In genomic region chr20:37096415-37097039, GRCh38 we compare ENCODE assay signal across 8 cellular contexts. TPM values are rescaled to one million over a fixed set of nuclear protein-coding genes. Genes with fewer than 3 reads are reported as not detected.
DNase-seq lines count a peak whose midpoint lies in the region; TF ChIP-seq lines count a peak whose summit lies in the region.

No MANE protein-coding gene starts in this region.

- no peaks in the 10 kb centered on the region for H4K20me1 ChIP-seq in mammary epithelial cell (ENCODE audit: insufficient read depth, low read length)

- no peaks in the 10 kb centered on the region for H3K36me3 ChIP-seq in mammary epithelial cell (ENCODE audit: insufficient read depth, low read length)
- peaks cover 10% of the 10 kb centered on the region for H3K36me3 ChIP-seq in neuron (ENCODE audit: insufficient read depth, low read length)

- H3K4me3 ChIP-seq in Jurkat, Clone E6-1 (ENCODE audit: low read length), result peak overlapping the region; percentile 95
- peak overlapping the region in 1 of 3 experiments; percentile 83 for H3K4me3 ChIP-seq in mammary epithelial cell (replicated peaks in 1 of 3; ENCODE audit: insufficient read depth in 1 of 3, low read depth in 2 of 3, low read length in 3 of 3)
- peak overlapping the region; percentile 92 for H3K4me3 ChIP-seq in neuron (ENCODE audit: low read length)

- no TSS peak for BruUV-seq in mammary epithelial cell (replicated peaks; lab: Mats Ljungman, UMichigan)

- H3K4me2 ChIP-seq in mammary epithelial cell (ENCODE audit: insufficient read depth, low read depth, low read length), result peak overlapping the region; percentile 86

- H3K9ac ChIP-seq in mammary epithelial cell (ENCODE audit: insufficient read depth, low read length), result peak overlapping the region; percentile 89

- CTCF ChIA-PET in mammary epithelial cell (lab: Charles Lee; ENCODE audit: low non-redundant PET), result no interaction called here

- H3K9me3 ChIP-seq in mammary epithelial cell (replicated peaks; ENCODE audit: insufficient read depth, low read length), result no peaks in the 10 kb centered on the region
- no peaks in the 10 kb centered on the region for H3K9me3 ChIP-seq in neuron (ENCODE audit: low read length)

- dilution Hi-C loops in mammary epithelial cell (cut with HindIII; ENCODE audit: low sequenced_read_pairs), result no loop called here

- intact Hi-C loops in mammary epithelial cell (cut with micrococcal nuclease), result no loop called here

- peaks cover 35% of the 10 kb centered on the region for H3K79me2 ChIP-seq in mammary epithelial cell (ENCODE audit: insufficient read depth, low read length)

- H3K27ac ChIP-seq in mammary epithelial cell (ENCODE audit: insufficient read depth, low read depth, low read length), result peak overlapping the region; percentile 75

- 61% methylated on average over 9 of the region's 11 CpGs for WGBS in mammary epithelial cell (ENCODE audit: low coverage, missing lambda C conversion rate)

- H3K27me3 ChIP-seq in mammary epithelial cell (ENCODE audit: insufficient read depth, low read length) (no peaks in the 10 kb centered on the region), neuron (ENCODE audit: insufficient read depth, low read length) (no peaks in the 10 kb centered on the region)

- peaks cover 11% of the 10 kb centered on the region for H3K4me1 ChIP-seq in mammary epithelial cell (ENCODE audit: insufficient read depth, low read length)
- peaks cover 16% of the 10 kb centered on the region for H3K4me1 ChIP-seq in neuron (ENCODE audit: insufficient read depth, low read length)

- peak; percentile 32 for DNase-seq in DMS114 treated with DMSO at 0.1 percent for 48 hours (lab: John Stamatoyannopoulos, UW; ENCODE audit: unreplicated experiment)
- DNase-seq in Jurkat, Clone E6-1 (ENCODE audit: low read depth, low spot score), result peak; percentile 42
- no peak for DNase-seq in mammary epithelial cell
- DNase-seq in NCI-H774 (lab: John Stamatoyannopoulos, UW), result no peak
- DNase-seq in NCI-H1436 treated with DMSO at 0.1 percent for 48 hours (lab: John Stamatoyannopoulos, UW), result no peak
- DNase-seq in SKM-1 treated with dmso at 0.1 percent for 144 hours (lab: John Stamatoyannopoulos, UW; ENCODE audit: unreplicated experiment), result no peak
- DNase-seq in HT-29 (ENCODE audit: low spot score), result no peak

- in situ Hi-C loops in mammary epithelial cell (cut with MboI; ENCODE audit: low sequenced_read_pairs in 2 of 2), result no loop called here

- H2AFZ ChIP-seq in mammary epithelial cell (ENCODE audit: low read depth, low read length) (peak overlapping the region; percentile 99), neuron (ENCODE audit: low read depth, low read length) (peak overlapping the region; percentile 100)

- no peak for TF ChIP-seq CTCF in mammary epithelial cell (conservative IDR thresholded peaks at IDR 0.05 in 1 of 2, IDR thresholded peaks at IDR 0.05 in 1 of 2; ENCODE audit: extremely low read depth in 1 of 2, insufficient read depth in 1 of 2, low read depth in 1 of 2, low read length in 2 of 2)

RNA-seq across cellular contexts. Expression of gene RBL1, which starts 0.7 kb away (rescaled TPM):
- 13.5 TPM for polyA plus RNA-seq in Jurkat, Clone E6-1 (2012; ENCODE audit: insufficient read depth, insufficient read length)
- 10 to 100 TPM in 1 of 2 donors, 1 to 10 TPM in 1; 2.7 to 13.2 TPM for total RNA-seq in mammary epithelial cell
- polyA plus RNA-seq in mammary epithelial cell, result 5.6 TPM
- 16.7 TPM for polyA minus RNA-seq in mammary epithelial cell
- 32.9 and 42.2 TPM in 2 replicates for total RNA-seq in HT-29 (2014; rRNA removed; shearing (Covaris generic))

Comparison
In these comparisons a context has a peak if more than half of its experiments do, and no peak if none do; other contexts are left out.
1. DNase-seq: peak in DMS114 treated with DMSO at 0.1 percent for 48 hours (single experiment) and Jurkat, Clone E6-1 (single experiment); none in mammary epithelial cell (single experiment), NCI-H774 (single experiment), NCI-H1436 treated with DMSO at 0.1 percent for 48 hours (single experiment), SKM-1 treated with dmso at 0.1 percent for 144 hours (single experiment) and HT-29 (single experiment).